14 cellular contexts compared by ENCODE assay signal in genomic region chr10:35443858-35444257, GRCh38.
DNase-seq lines count a peak whose midpoint lies in the region; ATAC-seq and TF ChIP-seq lines count a peak whose summit lies in the region.
"Had no signal": no experiment of that assay in that cellular context is flagged by ENCODE, and none has a peak within 500 bp of the region (broad histone marks: within the 10 kb centered on the region; RNA-seq: fewer than 3 reads in every experiment).

No MANE protein-coding gene starts in this region.

- POLR2A ChIA-PET in CD4-positive, alpha-beta T cell (lab: Charles Lee): no interaction called here

- no peak for DNase-seq in activated CD4-positive, alpha-beta T cell treated with anti-CD3 and anti-CD28 coated beads, Interleukin-2, amount 10 ng/mL, durations not matched to agents 24 days and 14 days
- no peak for DNase-seq in activated CD4-positive, alpha-beta T cell treated with anti-CD3 and anti-CD28 coated beads for 4 hours
- DNase-seq in CD4-positive, alpha-beta T cell: no peak
- no peak for DNase-seq in activated T-helper 2 cell treated with anti-CD3 and anti-CD28 coated beads, Interferon-gamma antibody, Interleukin-2, Interleukin-4, amounts not matched to agents 10 μg/mL and 5 μg/mL and 100 μg/mL, durations not matched to agents 14 hours and 24 hours and 36 hours (ENCODE audit: low spot score)
- DNase-seq in endothelial cell (ENCODE audit: low spot score): no peak
- no peak for DNase-seq in NCI-H187 (lab: John Stamatoyannopoulos, UW)
- DNase-seq in NCI-H1930 (lab: John Stamatoyannopoulos, UW): no peak
- DNase-seq: 8988T; CD4-positive, alpha-beta memory T cell; DMS153; NCI-H1105 had no signal

- peaks cover 40% of the 10 kb centered on the region for H3K36me3 Mint-ChIP-seq in activated CD4-positive, alpha-beta T cell treated with anti-CD3 and anti-CD28 coated beads, Interleukin-2, amount 10 ng/mL, durations not matched to agents 24 days and 14 days (ENCODE audit: low read depth)
- H3K36me3 Mint-ChIP-seq in CD4-positive, alpha-beta T cell (ENCODE audit: low read depth): peaks cover 67% of the 10 kb centered on the region
- peaks cover 60% of the 10 kb centered on the region for H3K36me3 Mint-ChIP-seq in activated T-helper 2 cell treated with anti-CD3 and anti-CD28 coated beads, Interferon-gamma antibody, Interleukin-2, Interleukin-4, amounts not matched to agents 10 μg/mL and 5 μg/mL and 100 μg/mL, durations not matched to agents 14 hours and 24 hours and 36 hours (ENCODE audit: low read depth)
- peaks cover 46% of the 10 kb centered on the region for H3K36me3 Mint-ChIP-seq in endothelial cell (ENCODE audit: low read depth, unreplicated experiment)

- peaks cover 56% of the 10 kb centered on the region for H3K9me3 ChIP-seq in CD4-positive, alpha-beta T cell (ENCODE audit: control insufficient read depth, low read length)

- intact Hi-C loops in activated CD4-positive, alpha-beta T cell treated with anti-CD3 and anti-CD28 coated beads, Interleukin-2, amount 10 ng/mL, durations not matched to agents 24 days and 14 days (cut with micrococcal nuclease): loop anchor here (2.0 kb wide), 2 partner anchors 225 to 311 kb away; no protein-coding TSS in a partner anchor
- intact Hi-C loops in CD4-positive, alpha-beta T cell (cut with DNase I, micrococcal nuclease): loop anchor here in 1 of 2 experiments (10.0 kb wide), 1 partner anchor 319 kb away; the partner anchor contains the start of gene CREM
- intact Hi-C loops in activated T-helper 2 cell treated with anti-CD3 and anti-CD28 coated beads, Interferon-gamma antibody, Interleukin-2, Interleukin-4, amounts not matched to agents 10 μg/mL and 5 μg/mL and 100 μg/mL, durations not matched to agents 14 hours and 24 hours and 36 hours (cut with micrococcal nuclease): loop anchor here (2.0 to 5.0 kb wide), 2 partner anchors 103 to 317 kb away; partner anchors contain the start of gene CREM

- ATAC-seq in CD4-positive, alpha-beta T cell (ENCODE audit: poor library complexity): no peak
- no peak for ATAC-seq in GM21390 (IDR thresholded peaks at IDR 0.05; ENCODE audit: unreplicated experiment)
- ATAC-seq: Right ventricle myocardium inferior had no signal

- H3K9me3 Mint-ChIP-seq in activated CD4-positive, alpha-beta T cell treated with anti-CD3 and anti-CD28 coated beads, Interleukin-2, amount 10 ng/mL, durations not matched to agents 24 days and 14 days: peaks cover 29% of the 10 kb centered on the region
- H3K9me3 Mint-ChIP-seq in CD4-positive, alpha-beta T cell: peaks cover 34% of the 10 kb centered on the region
- peaks cover 65% of the 10 kb centered on the region for H3K9me3 Mint-ChIP-seq in activated T-helper 2 cell treated with anti-CD3 and anti-CD28 coated beads, Interferon-gamma antibody, Interleukin-2, Interleukin-4, amounts not matched to agents 10 μg/mL and 5 μg/mL and 100 μg/mL, durations not matched to agents 14 hours and 24 hours and 36 hours
- peaks cover 21% of the 10 kb centered on the region for H3K9me3 Mint-ChIP-seq in endothelial cell (ENCODE audit: unreplicated experiment)

- peaks cover 47% of the 10 kb centered on the region for H3K4me1 Mint-ChIP-seq in activated CD4-positive, alpha-beta T cell treated with anti-CD3 and anti-CD28 coated beads, Interleukin-2, amount 10 ng/mL, durations not matched to agents 24 days and 14 days
- H3K4me1 Mint-ChIP-seq in CD4-positive, alpha-beta T cell (ENCODE audit: low read depth): peaks cover 74% of the 10 kb centered on the region
- peaks cover 48% of the 10 kb centered on the region for H3K4me1 Mint-ChIP-seq in activated T-helper 2 cell treated with anti-CD3 and anti-CD28 coated beads, Interferon-gamma antibody, Interleukin-2, Interleukin-4, amounts not matched to agents 10 μg/mL and 5 μg/mL and 100 μg/mL, durations not matched to agents 14 hours and 24 hours and 36 hours (ENCODE audit: low read depth)
- H3K4me1 Mint-ChIP-seq in endothelial cell (ENCODE audit: unreplicated experiment): peaks cover 50% of the 10 kb centered on the region

- H3K27me3 Mint-ChIP-seq in activated CD4-positive, alpha-beta T cell treated with anti-CD3 and anti-CD28 coated beads, Interleukin-2, amount 10 ng/mL, durations not matched to agents 24 days and 14 days: no peaks in the 10 kb centered on the region
- no peaks in the 10 kb centered on the region for H3K27me3 Mint-ChIP-seq in CD4-positive, alpha-beta T cell
- no peaks in the 10 kb centered on the region for H3K27me3 Mint-ChIP-seq in activated T-helper 2 cell treated with anti-CD3 and anti-CD28 coated beads, Interferon-gamma antibody, Interleukin-2, Interleukin-4, amounts not matched to agents 10 μg/mL and 5 μg/mL and 100 μg/mL, durations not matched to agents 14 hours and 24 hours and 36 hours (ENCODE audit: low read depth)
- peaks cover 26% of the 10 kb centered on the region for H3K27me3 Mint-ChIP-seq in endothelial cell (ENCODE audit: unreplicated experiment)
- H3K27me3 Mint-ChIP-seq: CD4-positive, alpha-beta memory T cell had no signal

- H3K4me3 Mint-ChIP-seq in activated CD4-positive, alpha-beta T cell treated with anti-CD3 and anti-CD28 coated beads, Interleukin-2, amount 10 ng/mL, durations not matched to agents 24 days and 14 days: no peak overlapping the region
- H3K4me3 Mint-ChIP-seq in CD4-positive, alpha-beta T cell: no peak overlapping the region
- H3K4me3 Mint-ChIP-seq in activated T-helper 2 cell treated with anti-CD3 and anti-CD28 coated beads, Interferon-gamma antibody, Interleukin-2, Interleukin-4, amounts not matched to agents 10 μg/mL and 5 μg/mL and 100 μg/mL, durations not matched to agents 14 hours and 24 hours and 36 hours (ENCODE audit: low read depth): no peak overlapping the region
- no peak overlapping the region for H3K4me3 Mint-ChIP-seq in endothelial cell (ENCODE audit: unreplicated experiment)
- H3K4me3 Mint-ChIP-seq: CD4-positive, alpha-beta memory T cell; IgD-negative memory B cell had no signal

- CTCF ChIA-PET in CD4-positive, alpha-beta T cell (lab: Charles Lee): no interaction called here

- H3K27ac Mint-ChIP-seq in activated CD4-positive, alpha-beta T cell treated with anti-CD3 and anti-CD28 coated beads, Interleukin-2, amount 10 ng/mL, durations not matched to agents 24 days and 14 days: peak overlapping the region; percentile 54
- peak overlapping the region; percentile 14 for H3K27ac Mint-ChIP-seq in CD4-positive, alpha-beta T cell
- H3K27ac Mint-ChIP-seq in activated T-helper 2 cell treated with anti-CD3 and anti-CD28 coated beads, Interferon-gamma antibody, Interleukin-2, Interleukin-4, amounts not matched to agents 10 μg/mL and 5 μg/mL and 100 μg/mL, durations not matched to agents 14 hours and 24 hours and 36 hours: peak overlapping the region; percentile 33
- peak overlapping the region; percentile 81 for H3K27ac Mint-ChIP-seq in endothelial cell (ENCODE audit: unreplicated experiment)
- H3K27ac Mint-ChIP-seq: IgD-negative memory B cell had no signal

- no peak overlapping the region for H3K27ac ChIP-seq in CD4-positive, alpha-beta T cell (ENCODE audit: low read depth, low read length)

- H3K27me3 ChIP-seq in CD4-positive, alpha-beta T cell (ENCODE audit: control insufficient read depth, insufficient read depth, low read length): no peaks in the 10 kb centered on the region

- TF ChIP-seq CTCF in CD4-positive, alpha-beta T cell (IDR thresholded peaks at IDR 0.05): no peak
- no peak for TF ChIP-seq CTCF in endothelial cell (IDR thresholded peaks at IDR 0.05; ENCODE audit: unreplicated experiment)

Comparison
In these comparisons a context has a peak if more than half of its experiments do, and no peak if none do; other contexts are left out.
1. H3K27ac Mint-ChIP-seq: peak in every context shown above with its lines; median percentile 81 in endothelial cell; 54 in activated CD4-positive, alpha-beta T cell treated with anti-CD3 and anti-CD28 coated beads, Interleukin-2, amount 10 ng/mL, durations not matched to agents 24 days and 14 days; 33 in activated T-helper 2 cell treated with anti-CD3 and anti-CD28 coated beads, Interferon-gamma antibody, Interleukin-2, Interleukin-4, amounts not matched to agents 10 μg/mL and 5 μg/mL and 100 μg/mL, durations not matched to agents 14 hours and 24 hours and 36 hours; 14 in CD4-positive, alpha-beta T cell.